In the genomic region with DNA sequence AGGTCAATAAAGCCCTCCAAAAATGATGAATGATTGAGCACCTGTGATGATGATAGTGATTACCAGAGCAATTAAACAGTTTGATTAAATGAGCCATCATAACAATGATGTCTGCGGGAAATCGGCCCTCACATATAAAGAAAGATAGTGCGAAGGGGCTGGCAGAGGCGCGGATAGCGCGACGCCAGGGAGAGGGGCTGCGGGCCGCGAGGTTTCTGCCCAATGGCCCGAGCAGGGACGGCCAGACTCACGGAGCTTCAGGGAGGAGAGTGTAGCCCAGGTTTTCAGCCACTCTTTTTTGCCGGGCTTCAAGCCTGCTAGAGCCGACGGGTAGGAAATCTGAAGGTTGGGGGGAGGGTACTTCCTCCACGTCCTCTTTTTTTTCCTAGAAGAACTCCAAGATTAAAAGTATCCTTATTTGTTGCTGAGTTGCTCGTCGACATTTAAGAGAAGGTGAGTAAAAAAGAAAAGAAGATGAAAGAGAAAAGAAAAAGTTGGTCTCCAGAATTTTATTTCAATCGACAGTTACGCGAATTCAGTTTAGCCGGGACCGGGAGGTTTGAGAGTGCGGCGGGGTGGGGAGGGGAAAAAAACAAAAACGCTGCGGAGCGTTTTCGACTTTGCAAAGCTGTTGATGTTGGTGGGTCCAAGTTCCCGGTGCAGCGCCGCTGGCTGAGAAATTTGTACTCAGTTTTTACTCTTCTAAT, we compare ENCODE assay signal across 1 cellular context.
TF ChIP-seq lines count a peak whose summit lies in the region.

No MANE protein-coding gene starts in this region.

TF ChIP-seq in HEK293, 187 proteins besides CTCF, POLR2A, EP300 and RAD21 (continued from another document):
- 0 out of 2 replicates have a peak, but pooled peaks have one; percentile 19 for TF ChIP-seq ZSCAN4 (tag by site-specific recombination; IDR thresholded peaks at IDR 0.05)
- TF ChIP-seq, protein P1, sequence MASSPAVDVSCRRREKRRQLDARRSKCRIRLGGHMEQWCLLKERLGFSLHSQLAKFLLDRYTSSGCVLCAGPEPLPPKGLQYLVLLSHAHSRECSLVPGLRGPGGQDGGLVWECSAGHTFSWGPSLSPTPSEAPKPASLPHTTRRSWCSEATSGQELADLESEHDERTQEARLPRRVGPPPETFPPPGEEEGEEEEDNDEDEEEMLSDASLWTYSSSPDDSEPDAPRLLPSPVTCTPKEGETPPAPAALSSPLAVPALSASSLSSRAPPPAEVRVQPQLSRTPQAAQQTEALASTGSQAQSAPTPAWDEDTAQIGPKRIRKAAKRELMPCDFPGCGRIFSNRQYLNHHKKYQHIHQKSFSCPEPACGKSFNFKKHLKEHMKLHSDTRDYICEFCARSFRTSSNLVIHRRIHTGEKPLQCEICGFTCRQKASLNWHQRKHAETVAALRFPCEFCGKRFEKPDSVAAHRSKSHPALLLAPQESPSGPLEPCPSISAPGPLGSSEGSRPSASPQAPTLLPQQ (tag by site-specific recombination; IDR thresholded peaks at IDR 0.05) = 0 out of 2 replicates have a peak, but pooled peaks have one; percentile 33
- TF ChIP-seq ZBTB21 (tag by site-specific recombination; IDR thresholded peaks at IDR 0.05) = no peak
- no peak for TF ChIP-seq SP3 (tag by site-specific recombination; IDR thresholded peaks at IDR 0.05)
- TF ChIP-seq, protein P2, sequence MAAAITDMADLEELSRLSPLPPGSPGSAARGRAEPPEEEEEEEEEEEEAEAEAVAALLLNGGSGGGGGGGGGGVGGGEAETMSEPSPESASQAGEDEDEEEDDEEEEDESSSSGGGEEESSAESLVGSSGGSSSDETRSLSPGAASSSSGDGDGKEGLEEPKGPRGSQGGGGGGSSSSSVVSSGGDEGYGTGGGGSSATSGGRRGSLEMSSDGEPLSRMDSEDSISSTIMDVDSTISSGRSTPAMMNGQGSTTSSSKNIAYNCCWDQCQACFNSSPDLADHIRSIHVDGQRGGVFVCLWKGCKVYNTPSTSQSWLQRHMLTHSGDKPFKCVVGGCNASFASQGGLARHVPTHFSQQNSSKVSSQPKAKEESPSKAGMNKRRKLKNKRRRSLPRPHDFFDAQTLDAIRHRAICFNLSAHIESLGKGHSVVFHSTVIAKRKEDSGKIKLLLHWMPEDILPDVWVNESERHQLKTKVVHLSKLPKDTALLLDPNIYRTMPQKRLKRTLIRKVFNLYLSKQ (tag by site-specific recombination; IDR thresholded peaks at IDR 0.05; ENCODE audit: borderline replicate concordance) = no peak
- TF ChIP-seq ZNF362 (tag by site-specific recombination; IDR thresholded peaks at IDR 0.05) = peak; percentile 71
- no peak for TF ChIP-seq ZNF302 (tag by site-specific recombination; IDR thresholded peaks at IDR 0.05; ENCODE audit: low read depth)
- TF ChIP-seq ZNF596 (tag by site-specific recombination; IDR thresholded peaks at IDR 0.05) = no peak
- no peak for TF ChIP-seq BCL11A (tag by site-specific recombination; IDR thresholded peaks at IDR 0.05; ENCODE audit: low read depth)
- no peak for TF ChIP-seq ZNF423 (tag by site-specific recombination; IDR thresholded peaks at IDR 0.05)
- no peak for TF ChIP-seq MZF1 (tag by site-specific recombination; IDR thresholded peaks at IDR 0.05; ENCODE audit: borderline replicate concordance)
- no peak for TF ChIP-seq ZNF175 (tag by site-specific recombination; IDR thresholded peaks at IDR 0.05)
- no peak for TF ChIP-seq ZNF223 (tag by site-specific recombination; IDR thresholded peaks at IDR 0.05)
- TF ChIP-seq, protein P3, sequence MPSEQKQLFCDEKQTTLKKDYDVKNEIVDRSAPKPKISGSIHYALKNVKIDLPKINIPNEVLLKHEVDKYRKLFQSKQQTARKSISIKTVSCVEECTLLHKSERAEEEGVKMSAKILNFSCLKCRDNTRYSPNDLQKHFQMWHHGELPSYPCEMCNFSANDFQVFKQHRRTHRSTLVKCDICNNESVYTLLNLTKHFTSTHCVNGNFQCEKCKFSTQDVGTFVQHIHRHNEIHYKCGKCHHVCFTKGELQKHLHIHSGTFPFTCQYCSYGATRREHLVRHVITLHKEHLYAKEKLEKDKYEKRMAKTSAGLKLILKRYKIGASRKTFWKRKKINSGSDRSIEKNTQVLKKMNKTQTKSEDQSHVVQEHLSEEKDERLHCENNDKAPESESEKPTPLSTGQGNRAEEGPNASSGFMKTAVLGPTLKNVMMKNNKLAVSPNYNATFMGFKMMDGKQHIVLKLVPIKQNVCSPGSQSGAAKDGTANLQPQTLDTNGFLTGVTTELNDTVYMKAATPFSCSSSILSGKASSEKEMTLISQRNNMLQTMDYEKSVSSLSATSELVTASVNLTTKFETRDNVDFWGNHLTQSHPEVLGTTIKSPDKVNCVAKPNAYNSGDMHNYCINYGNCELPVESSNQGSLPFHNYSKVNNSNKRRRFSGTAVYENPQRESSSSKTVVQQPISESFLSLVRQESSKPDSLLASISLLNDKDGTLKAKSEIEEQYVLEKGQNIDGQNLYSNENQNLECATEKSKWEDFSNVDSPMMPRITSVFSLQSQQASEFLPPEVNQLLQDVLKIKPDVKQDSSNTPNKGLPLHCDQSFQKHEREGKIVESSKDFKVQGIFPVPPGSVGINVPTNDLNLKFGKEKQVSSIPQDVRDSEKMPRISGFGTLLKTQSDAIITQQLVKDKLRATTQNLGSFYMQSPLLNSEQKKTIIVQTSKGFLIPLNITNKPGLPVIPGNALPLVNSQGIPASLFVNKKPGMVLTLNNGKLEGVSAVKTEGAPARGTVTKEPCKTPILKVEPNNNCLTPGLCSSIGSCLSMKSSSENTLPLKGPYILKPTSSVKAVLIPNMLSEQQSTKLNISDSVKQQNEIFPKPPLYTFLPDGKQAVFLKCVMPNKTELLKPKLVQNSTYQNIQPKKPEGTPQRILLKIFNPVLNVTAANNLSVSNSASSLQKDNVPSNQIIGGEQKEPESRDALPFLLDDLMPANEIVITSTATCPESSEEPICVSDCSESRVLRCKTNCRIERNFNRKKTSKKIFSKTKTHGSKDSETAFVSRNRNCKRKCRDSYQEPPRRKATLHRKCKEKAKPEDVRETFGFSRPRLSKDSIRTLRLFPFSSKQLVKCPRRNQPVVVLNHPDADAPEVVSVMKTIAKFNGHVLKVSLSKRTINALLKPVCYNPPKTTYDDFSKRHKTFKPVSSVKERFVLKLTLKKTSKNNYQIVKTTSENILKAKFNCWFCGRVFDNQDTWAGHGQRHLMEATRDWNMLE (tag by site-specific recombination; conservative IDR thresholded peaks at IDR 0.05; ENCODE audit: low read depth) = no peak
- TF ChIP-seq ZNF624 (tag by site-specific recombination; IDR thresholded peaks at IDR 0.05) = no peak
- TF ChIP-seq INSM2 (tag by site-specific recombination; IDR thresholded peaks at IDR 0.05) = no peak
- no peak for TF ChIP-seq ZNF148 (tag by site-specific recombination; IDR thresholded peaks at IDR 0.05; ENCODE audit: borderline replicate concordance)
- no peak for TF ChIP-seq KLF10 (tag by site-specific recombination; IDR thresholded peaks at IDR 0.05)
- peak; percentile 42 for TF ChIP-seq SP2 (tag by site-specific recombination; IDR thresholded peaks at IDR 0.05)
- TF ChIP-seq ZNF776 (tag by site-specific recombination; IDR thresholded peaks at IDR 0.05; ENCODE audit: borderline replicate concordance) = no peak
- peak; percentile 37; the same call in 1 of the 2 replicates for TF ChIP-seq PRDM1 (tag by site-specific recombination; IDR thresholded peaks at IDR 0.05)
- 0 out of 2 replicates have a peak, but pooled peaks have one; percentile 25 for TF ChIP-seq ZEB2 (tag by site-specific recombination; IDR thresholded peaks at IDR 0.05)
- 0 out of 2 replicates have a peak, but pooled peaks have one; percentile 14 for TF ChIP-seq ZNF639 (tag by site-specific recombination; IDR thresholded peaks at IDR 0.05)
- TF ChIP-seq ZNF701 (tag by site-specific recombination; IDR thresholded peaks at IDR 0.05) = no peak
- TF ChIP-seq SCRT2 (tag by site-specific recombination; IDR thresholded peaks at IDR 0.05) = no peak
- TF ChIP-seq ZNF521 (tag by site-specific recombination; IDR thresholded peaks at IDR 0.05) = no peak
- 0 out of 2 replicates have a peak, but pooled peaks have one; percentile 22 for TF ChIP-seq ZNF513 (tag by site-specific recombination; IDR thresholded peaks at IDR 0.05)
- no peak for TF ChIP-seq ZNF426 (tag by site-specific recombination; IDR thresholded peaks at IDR 0.05)
- TF ChIP-seq ZNF843 (tag by site-specific recombination; IDR thresholded peaks at IDR 0.05) = no peak
- TF ChIP-seq ZNF2 (tag by site-specific recombination; IDR thresholded peaks at IDR 0.05) = no peak
- TF ChIP-seq, protein P4, sequence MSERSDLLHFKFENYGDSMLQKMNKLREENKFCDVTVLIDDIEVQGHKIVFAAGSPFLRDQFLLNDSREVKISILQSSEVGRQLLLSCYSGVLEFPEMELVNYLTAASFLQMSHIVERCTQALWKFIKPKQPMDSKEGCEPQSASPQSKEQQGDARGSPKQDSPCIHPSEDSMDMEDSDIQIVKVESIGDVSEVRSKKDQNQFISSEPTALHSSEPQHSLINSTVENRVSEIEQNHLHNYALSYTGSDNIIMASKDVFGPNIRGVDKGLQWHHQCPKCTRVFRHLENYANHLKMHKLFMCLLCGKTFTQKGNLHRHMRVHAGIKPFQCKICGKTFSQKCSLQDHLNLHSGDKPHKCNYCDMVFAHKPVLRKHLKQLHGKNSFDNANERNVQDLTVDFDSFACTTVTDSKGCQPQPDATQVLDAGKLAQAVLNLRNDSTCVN (tag by site-specific recombination; optimal IDR thresholded peaks at IDR 0.05) = no peak
